Comparison of ENCODE assay signal across 1 cellular context in the genomic region with DNA sequence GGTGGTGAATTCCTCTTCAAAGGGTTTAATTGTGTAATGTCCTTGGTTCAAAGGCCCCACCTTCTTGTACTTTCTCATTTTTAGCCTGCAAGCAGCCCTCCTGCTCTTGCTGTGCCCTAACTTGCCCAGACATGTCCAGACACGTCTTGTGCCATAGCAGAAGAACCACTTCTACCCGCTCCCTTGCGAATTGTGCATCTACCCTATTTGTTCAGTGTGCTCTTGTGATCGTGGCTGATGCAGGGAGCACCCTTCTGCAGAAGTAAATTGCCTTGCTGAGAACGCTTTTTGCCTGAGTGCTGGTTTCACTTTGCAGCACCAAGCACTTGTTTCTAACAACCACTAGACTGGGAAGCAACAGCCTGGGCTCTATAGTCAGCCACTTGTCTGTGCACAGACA.
TF ChIP-seq lines count a peak whose summit lies in the region.

No MANE protein-coding gene starts in this region.

TF ChIP-seq in WTC11, 78 proteins besides CTCF, POLR2A, EP300 and RAD21 (continued from another document):
- TF ChIP-seq, protein P1, sequence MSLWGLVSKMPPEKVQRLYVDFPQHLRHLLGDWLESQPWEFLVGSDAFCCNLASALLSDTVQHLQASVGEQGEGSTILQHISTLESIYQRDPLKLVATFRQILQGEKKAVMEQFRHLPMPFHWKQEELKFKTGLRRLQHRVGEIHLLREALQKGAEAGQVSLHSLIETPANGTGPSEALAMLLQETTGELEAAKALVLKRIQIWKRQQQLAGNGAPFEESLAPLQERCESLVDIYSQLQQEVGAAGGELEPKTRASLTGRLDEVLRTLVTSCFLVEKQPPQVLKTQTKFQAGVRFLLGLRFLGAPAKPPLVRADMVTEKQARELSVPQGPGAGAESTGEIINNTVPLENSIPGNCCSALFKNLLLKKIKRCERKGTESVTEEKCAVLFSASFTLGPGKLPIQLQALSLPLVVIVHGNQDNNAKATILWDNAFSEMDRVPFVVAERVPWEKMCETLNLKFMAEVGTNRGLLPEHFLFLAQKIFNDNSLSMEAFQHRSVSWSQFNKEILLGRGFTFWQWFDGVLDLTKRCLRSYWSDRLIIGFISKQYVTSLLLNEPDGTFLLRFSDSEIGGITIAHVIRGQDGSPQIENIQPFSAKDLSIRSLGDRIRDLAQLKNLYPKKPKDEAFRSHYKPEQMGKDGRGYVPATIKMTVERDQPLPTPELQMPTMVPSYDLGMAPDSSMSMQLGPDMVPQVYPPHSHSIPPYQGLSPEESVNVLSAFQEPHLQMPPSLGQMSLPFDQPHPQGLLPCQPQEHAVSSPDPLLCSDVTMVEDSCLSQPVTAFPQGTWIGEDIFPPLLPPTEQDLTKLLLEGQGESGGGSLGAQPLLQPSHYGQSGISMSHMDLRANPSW (CRISPR knock-in tag; conservative IDR thresholded peaks at IDR 0.05; ENCODE audit: low read depth), result no peak
- TF ChIP-seq ZNF317 (CRISPR knock-in tag; IDR thresholded peaks at IDR 0.05; ENCODE audit: borderline replicate concordance, low read depth) (no peak), ZNF263 (CRISPR knock-in tag; IDR thresholded peaks at IDR 0.05; ENCODE audit: low read depth) (no peak), MYBL2 (CRISPR knock-in tag; IDR thresholded peaks at IDR 0.05) (no peak), TEAD1 (CRISPR knock-in tag; IDR thresholded peaks at IDR 0.05) (no peak), GRHL2 (CRISPR knock-in tag; IDR thresholded peaks at IDR 0.05; ENCODE audit: insufficient replicate concordance, severe bottlenecking) (no peak), TP53 (CRISPR knock-in tag; IDR thresholded peaks at IDR 0.05) (no peak), RELA (CRISPR knock-in tag; IDR thresholded peaks at IDR 0.05; ENCODE audit: borderline replicate concordance) (no peak), GTF2I (CRISPR knock-in tag; conservative IDR thresholded peaks at IDR 0.05) (no peak)
- TF ChIP-seq, protein P2, sequence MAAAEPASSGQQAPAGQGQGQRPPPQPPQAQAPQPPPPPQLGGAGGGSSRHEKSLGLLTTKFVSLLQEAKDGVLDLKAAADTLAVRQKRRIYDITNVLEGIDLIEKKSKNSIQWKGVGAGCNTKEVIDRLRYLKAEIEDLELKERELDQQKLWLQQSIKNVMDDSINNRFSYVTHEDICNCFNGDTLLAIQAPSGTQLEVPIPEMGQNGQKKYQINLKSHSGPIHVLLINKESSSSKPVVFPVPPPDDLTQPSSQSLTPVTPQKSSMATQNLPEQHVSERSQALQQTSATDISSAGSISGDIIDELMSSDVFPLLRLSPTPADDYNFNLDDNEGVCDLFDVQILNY (CRISPR knock-in tag; IDR thresholded peaks at IDR 0.05), result no peak
- TF ChIP-seq, protein P3, sequence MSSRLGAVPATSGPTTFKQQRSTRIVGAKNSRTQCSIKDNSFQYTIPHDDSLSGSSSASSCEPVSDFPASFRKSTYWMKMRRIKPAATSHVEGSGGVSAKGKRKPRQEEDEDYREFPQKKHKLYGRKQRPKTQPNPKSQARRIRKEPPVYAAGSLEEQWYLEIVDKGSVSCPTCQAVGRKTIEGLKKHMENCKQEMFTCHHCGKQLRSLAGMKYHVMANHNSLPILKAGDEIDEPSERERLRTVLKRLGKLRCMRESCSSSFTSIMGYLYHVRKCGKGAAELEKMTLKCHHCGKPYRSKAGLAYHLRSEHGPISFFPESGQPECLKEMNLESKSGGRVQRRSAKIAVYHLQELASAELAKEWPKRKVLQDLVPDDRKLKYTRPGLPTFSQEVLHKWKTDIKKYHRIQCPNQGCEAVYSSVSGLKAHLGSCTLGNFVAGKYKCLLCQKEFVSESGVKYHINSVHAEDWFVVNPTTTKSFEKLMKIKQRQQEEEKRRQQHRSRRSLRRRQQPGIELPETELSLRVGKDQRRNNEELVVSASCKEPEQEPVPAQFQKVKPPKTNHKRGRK (CRISPR knock-in tag; IDR thresholded peaks at IDR 0.05; ENCODE audit: borderline replicate concordance), result no peak
- TF ChIP-seq, protein P4, sequence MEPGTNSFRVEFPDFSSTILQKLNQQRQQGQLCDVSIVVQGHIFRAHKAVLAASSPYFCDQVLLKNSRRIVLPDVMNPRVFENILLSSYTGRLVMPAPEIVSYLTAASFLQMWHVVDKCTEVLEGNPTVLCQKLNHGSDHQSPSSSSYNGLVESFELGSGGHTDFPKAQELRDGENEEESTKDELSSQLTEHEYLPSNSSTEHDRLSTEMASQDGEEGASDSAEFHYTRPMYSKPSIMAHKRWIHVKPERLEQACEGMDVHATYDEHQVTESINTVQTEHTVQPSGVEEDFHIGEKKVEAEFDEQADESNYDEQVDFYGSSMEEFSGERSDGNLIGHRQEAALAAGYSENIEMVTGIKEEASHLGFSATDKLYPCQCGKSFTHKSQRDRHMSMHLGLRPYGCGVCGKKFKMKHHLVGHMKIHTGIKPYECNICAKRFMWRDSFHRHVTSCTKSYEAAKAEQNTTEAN (CRISPR knock-in tag; IDR thresholded peaks at IDR 0.05), result no peak
- TF ChIP-seq, protein P5, sequence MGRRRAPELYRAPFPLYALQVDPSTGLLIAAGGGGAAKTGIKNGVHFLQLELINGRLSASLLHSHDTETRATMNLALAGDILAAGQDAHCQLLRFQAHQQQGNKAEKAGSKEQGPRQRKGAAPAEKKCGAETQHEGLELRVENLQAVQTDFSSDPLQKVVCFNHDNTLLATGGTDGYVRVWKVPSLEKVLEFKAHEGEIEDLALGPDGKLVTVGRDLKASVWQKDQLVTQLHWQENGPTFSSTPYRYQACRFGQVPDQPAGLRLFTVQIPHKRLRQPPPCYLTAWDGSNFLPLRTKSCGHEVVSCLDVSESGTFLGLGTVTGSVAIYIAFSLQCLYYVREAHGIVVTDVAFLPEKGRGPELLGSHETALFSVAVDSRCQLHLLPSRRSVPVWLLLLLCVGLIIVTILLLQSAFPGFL (CRISPR knock-in tag; IDR thresholded peaks at IDR 0.05; ENCODE audit: borderline replicate concordance), result no peak
- TF ChIP-seq, protein P6, sequence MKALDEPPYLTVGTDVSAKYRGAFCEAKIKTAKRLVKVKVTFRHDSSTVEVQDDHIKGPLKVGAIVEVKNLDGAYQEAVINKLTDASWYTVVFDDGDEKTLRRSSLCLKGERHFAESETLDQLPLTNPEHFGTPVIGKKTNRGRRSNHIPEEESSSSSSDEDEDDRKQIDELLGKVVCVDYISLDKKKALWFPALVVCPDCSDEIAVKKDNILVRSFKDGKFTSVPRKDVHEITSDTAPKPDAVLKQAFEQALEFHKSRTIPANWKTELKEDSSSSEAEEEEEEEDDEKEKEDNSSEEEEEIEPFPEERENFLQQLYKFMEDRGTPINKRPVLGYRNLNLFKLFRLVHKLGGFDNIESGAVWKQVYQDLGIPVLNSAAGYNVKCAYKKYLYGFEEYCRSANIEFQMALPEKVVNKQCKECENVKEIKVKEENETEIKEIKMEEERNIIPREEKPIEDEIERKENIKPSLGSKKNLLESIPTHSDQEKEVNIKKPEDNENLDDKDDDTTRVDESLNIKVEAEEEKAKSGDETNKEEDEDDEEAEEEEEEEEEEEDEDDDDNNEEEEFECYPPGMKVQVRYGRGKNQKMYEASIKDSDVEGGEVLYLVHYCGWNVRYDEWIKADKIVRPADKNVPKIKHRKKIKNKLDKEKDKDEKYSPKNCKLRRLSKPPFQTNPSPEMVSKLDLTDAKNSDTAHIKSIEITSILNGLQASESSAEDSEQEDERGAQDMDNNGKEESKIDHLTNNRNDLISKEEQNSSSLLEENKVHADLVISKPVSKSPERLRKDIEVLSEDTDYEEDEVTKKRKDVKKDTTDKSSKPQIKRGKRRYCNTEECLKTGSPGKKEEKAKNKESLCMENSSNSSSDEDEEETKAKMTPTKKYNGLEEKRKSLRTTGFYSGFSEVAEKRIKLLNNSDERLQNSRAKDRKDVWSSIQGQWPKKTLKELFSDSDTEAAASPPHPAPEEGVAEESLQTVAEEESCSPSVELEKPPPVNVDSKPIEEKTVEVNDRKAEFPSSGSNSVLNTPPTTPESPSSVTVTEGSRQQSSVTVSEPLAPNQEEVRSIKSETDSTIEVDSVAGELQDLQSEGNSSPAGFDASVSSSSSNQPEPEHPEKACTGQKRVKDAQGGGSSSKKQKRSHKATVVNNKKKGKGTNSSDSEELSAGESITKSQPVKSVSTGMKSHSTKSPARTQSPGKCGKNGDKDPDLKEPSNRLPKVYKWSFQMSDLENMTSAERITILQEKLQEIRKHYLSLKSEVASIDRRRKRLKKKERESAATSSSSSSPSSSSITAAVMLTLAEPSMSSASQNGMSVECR (CRISPR knock-in tag; IDR thresholded peaks at IDR 0.05; ENCODE audit: borderline replicate concordance), result no peak
- TF ChIP-seq, protein P7, sequence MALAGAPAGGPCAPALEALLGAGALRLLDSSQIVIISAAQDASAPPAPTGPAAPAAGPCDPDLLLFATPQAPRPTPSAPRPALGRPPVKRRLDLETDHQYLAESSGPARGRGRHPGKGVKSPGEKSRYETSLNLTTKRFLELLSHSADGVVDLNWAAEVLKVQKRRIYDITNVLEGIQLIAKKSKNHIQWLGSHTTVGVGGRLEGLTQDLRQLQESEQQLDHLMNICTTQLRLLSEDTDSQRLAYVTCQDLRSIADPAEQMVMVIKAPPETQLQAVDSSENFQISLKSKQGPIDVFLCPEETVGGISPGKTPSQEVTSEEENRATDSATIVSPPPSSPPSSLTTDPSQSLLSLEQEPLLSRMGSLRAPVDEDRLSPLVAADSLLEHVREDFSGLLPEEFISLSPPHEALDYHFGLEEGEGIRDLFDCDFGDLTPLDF (CRISPR knock-in tag; IDR thresholded peaks at IDR 0.05), result no peak
TF ChIP-seq in WTC11: peak in this region for 0.
